1 cellular context compared by ENCODE assay signal in the genomic region with DNA sequence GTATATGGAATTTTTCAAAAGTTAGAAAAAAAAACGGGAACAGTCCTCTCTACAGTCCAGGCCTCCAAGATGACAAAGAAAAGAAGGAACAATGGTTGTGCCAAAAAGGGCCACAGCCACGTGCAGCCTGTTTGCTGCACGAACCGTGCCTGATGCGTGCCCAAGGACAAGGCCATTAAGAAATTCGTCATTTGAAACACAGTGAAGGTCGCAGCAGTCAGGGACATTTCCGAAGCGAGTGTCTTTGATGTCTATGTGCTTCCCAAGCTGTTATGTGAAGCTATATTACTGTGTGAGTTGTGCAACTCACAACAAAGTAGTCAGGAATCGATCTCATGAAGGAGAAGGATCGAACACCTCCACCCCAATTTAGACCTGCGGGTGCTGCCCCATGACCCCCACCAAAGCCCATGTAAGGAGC.
TF ChIP-seq lines count a peak whose summit lies in the region.

No MANE protein-coding gene starts in this region.

TF ChIP-seq in HepG2, 621 proteins besides CTCF, POLR2A, EP300 and RAD21 (continued from another document and continues in another):
- TF ChIP-seq MAZ (IDR thresholded peaks at IDR 0.05; ENCODE audit: borderline replicate concordance, low read depth, low read length) (no peak), MAZ (CRISPR knock-in tag; IDR thresholded peaks at IDR 0.05; ENCODE audit: low read depth) (no peak), CBX2 (IDR thresholded peaks at IDR 0.05; ENCODE audit: low read depth, low read length) (no peak), CBX2 (CRISPR knock-in tag; IDR thresholded peaks at IDR 0.05; ENCODE audit: low read depth) (no peak), ZNF773 (CRISPR knock-in tag; IDR thresholded peaks at IDR 0.05; ENCODE audit: borderline replicate concordance) (no peak), ZNF382 (CRISPR knock-in tag; IDR thresholded peaks at IDR 0.05; ENCODE audit: borderline replicate concordance) (no peak), REL (CRISPR knock-in tag; conservative IDR thresholded peaks at IDR 0.05) (no peak), ASH2L (IDR thresholded peaks at IDR 0.05; ENCODE audit: insufficient read length, low read depth, low read length) (no peak), RORA (CRISPR knock-in tag; IDR thresholded peaks at IDR 0.05) (no peak), SMAD1 (CRISPR knock-in tag; IDR thresholded peaks at IDR 0.05; ENCODE audit: borderline replicate concordance, low read depth) (no peak), MIER2 (CRISPR knock-in tag; IDR thresholded peaks at IDR 0.05) (no peak), ZNF224 (CRISPR knock-in tag; IDR thresholded peaks at IDR 0.05) (no peak), CCDC6 (CRISPR knock-in tag; IDR thresholded peaks at IDR 0.05) (no peak), KDM3A (CRISPR knock-in tag; IDR thresholded peaks at IDR 0.05; ENCODE audit: low read depth) (no peak), ZNF232 (CRISPR knock-in tag; IDR thresholded peaks at IDR 0.05; ENCODE audit: borderline replicate concordance) (no peak), SMARCE1 (IDR thresholded peaks at IDR 0.05; ENCODE audit: borderline replicate concordance) (no peak), REXO4 (CRISPR knock-in tag; IDR thresholded peaks at IDR 0.05; ENCODE audit: borderline replicate concordance) (no peak), ZBTB38 (CRISPR knock-in tag; IDR thresholded peaks at IDR 0.05) (0 out of 2 replicates have a peak, but pooled peaks have one; percentile 30), JUN (CRISPR knock-in tag; IDR thresholded peaks at IDR 0.05) (no peak), ZNF644 (CRISPR knock-in tag; IDR thresholded peaks at IDR 0.05; ENCODE audit: low read depth) (peak; percentile 42; the same call in 1 of the 2 replicates), FOXK2 (IDR thresholded peaks at IDR 0.05) (no peak), ZNF713 (CRISPR knock-in tag; IDR thresholded peaks at IDR 0.05) (no peak), SOX13 (IDR thresholded peaks at IDR 0.05) (peak; percentile 96), SOX13 (CRISPR knock-in tag; conservative IDR thresholded peaks at IDR 0.05 in 1 of 2, IDR thresholded peaks at IDR 0.05 in 1 of 2) (peak in 1 of 2 experiments; percentile 98; a peak in 2 of 4 replicates), MED13 (CRISPR knock-in tag; IDR thresholded peaks at IDR 0.05) (no peak), ZNF282 (IDR thresholded peaks at IDR 0.05; ENCODE audit: partially characterized antibody) (no peak), XBP1 (CRISPR knock-in tag; IDR thresholded peaks at IDR 0.05) (no peak), ZNF230 (CRISPR knock-in tag; IDR thresholded peaks at IDR 0.05) (no peak)
- TF ChIP-seq, protein P1, sequence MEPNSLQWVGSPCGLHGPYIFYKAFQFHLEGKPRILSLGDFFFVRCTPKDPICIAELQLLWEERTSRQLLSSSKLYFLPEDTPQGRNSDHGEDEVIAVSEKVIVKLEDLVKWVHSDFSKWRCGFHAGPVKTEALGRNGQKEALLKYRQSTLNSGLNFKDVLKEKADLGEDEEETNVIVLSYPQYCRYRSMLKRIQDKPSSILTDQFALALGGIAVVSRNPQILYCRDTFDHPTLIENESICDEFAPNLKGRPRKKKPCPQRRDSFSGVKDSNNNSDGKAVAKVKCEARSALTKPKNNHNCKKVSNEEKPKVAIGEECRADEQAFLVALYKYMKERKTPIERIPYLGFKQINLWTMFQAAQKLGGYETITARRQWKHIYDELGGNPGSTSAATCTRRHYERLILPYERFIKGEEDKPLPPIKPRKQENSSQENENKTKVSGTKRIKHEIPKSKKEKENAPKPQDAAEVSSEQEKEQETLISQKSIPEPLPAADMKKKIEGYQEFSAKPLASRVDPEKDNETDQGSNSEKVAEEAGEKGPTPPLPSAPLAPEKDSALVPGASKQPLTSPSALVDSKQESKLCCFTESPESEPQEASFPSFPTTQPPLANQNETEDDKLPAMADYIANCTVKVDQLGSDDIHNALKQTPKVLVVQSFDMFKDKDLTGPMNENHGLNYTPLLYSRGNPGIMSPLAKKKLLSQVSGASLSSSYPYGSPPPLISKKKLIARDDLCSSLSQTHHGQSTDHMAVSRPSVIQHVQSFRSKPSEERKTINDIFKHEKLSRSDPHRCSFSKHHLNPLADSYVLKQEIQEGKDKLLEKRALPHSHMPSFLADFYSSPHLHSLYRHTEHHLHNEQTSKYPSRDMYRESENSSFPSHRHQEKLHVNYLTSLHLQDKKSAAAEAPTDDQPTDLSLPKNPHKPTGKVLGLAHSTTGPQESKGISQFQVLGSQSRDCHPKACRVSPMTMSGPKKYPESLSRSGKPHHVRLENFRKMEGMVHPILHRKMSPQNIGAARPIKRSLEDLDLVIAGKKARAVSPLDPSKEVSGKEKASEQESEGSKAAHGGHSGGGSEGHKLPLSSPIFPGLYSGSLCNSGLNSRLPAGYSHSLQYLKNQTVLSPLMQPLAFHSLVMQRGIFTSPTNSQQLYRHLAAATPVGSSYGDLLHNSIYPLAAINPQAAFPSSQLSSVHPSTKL (CRISPR knock-in tag; IDR thresholded peaks at IDR 0.05), result peak; percentile 93
- TF ChIP-seq, protein P2, sequence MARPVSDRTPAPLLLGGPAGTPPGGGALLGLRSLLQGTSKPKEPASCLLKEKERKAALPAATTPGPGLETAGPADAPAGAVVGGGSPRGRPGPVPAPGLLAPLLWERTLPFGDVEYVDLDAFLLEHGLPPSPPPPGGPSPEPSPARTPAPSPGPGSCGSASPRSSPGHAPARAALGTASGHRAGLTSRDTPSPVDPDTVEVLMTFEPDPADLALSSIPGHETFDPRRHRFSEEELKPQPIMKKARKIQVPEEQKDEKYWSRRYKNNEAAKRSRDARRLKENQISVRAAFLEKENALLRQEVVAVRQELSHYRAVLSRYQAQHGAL (CRISPR knock-in tag; IDR thresholded peaks at IDR 0.05; ENCODE audit: not compliant biosample characterization), result no peak
- TF ChIP-seq, protein P3, sequence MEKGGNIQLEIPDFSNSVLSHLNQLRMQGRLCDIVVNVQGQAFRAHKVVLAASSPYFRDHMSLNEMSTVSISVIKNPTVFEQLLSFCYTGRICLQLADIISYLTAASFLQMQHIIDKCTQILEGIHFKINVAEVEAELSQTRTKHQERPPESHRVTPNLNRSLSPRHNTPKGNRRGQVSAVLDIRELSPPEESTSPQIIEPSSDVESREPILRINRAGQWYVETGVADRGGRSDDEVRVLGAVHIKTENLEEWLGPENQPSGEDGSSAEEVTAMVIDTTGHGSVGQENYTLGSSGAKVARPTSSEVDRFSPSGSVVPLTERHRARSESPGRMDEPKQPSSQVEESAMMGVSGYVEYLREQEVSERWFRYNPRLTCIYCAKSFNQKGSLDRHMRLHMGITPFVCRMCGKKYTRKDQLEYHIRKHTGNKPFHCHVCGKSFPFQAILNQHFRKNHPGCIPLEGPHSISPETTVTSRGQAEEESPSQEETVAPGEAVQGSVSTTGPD (CRISPR knock-in tag; IDR thresholded peaks at IDR 0.05), result peak; percentile 91
- TF ChIP-seq, protein P4, sequence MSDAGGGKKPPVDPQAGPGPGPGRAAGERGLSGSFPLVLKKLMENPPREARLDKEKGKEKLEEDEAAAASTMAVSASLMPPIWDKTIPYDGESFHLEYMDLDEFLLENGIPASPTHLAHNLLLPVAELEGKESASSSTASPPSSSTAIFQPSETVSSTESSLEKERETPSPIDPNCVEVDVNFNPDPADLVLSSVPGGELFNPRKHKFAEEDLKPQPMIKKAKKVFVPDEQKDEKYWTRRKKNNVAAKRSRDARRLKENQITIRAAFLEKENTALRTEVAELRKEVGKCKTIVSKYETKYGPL (CRISPR knock-in tag; IDR thresholded peaks at IDR 0.05), result no peak
- TF ChIP-seq, protein P5, sequence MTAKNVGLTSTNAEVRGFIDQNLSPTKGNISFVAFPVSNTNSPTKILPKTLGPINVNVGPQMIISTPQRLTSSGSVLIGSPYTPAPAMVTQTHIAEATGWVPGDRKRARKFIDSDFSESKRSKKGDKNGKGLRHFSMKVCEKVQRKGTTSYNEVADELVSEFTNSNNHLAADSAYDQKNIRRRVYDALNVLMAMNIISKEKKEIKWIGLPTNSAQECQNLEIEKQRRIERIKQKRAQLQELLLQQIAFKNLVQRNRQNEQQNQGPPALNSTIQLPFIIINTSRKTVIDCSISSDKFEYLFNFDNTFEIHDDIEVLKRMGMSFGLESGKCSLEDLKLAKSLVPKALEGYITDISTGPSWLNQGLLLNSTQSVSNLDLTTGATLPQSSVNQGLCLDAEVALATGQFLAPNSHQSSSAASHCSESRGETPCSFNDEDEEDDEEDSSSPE (CRISPR knock-in tag; IDR thresholded peaks at IDR 0.05), result peak; percentile 65
- TF ChIP-seq, protein P6, sequence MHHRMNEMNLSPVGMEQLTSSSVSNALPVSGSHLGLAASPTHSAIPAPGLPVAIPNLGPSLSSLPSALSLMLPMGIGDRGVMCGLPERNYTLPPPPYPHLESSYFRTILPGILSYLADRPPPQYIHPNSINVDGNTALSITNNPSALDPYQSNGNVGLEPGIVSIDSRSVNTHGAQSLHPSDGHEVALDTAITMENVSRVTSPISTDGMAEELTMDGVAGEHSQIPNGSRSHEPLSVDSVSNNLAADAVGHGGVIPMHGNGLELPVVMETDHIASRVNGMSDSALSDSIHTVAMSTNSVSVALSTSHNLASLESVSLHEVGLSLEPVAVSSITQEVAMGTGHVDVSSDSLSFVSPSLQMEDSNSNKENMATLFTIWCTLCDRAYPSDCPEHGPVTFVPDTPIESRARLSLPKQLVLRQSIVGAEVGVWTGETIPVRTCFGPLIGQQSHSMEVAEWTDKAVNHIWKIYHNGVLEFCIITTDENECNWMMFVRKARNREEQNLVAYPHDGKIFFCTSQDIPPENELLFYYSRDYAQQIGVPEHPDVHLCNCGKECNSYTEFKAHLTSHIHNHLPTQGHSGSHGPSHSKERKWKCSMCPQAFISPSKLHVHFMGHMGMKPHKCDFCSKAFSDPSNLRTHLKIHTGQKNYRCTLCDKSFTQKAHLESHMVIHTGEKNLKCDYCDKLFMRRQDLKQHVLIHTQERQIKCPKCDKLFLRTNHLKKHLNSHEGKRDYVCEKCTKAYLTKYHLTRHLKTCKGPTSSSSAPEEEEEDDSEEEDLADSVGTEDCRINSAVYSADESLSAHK (CRISPR knock-in tag; IDR thresholded peaks at IDR 0.05; ENCODE audit: borderline replicate concordance), result no peak
- TF ChIP-seq, protein P7, sequence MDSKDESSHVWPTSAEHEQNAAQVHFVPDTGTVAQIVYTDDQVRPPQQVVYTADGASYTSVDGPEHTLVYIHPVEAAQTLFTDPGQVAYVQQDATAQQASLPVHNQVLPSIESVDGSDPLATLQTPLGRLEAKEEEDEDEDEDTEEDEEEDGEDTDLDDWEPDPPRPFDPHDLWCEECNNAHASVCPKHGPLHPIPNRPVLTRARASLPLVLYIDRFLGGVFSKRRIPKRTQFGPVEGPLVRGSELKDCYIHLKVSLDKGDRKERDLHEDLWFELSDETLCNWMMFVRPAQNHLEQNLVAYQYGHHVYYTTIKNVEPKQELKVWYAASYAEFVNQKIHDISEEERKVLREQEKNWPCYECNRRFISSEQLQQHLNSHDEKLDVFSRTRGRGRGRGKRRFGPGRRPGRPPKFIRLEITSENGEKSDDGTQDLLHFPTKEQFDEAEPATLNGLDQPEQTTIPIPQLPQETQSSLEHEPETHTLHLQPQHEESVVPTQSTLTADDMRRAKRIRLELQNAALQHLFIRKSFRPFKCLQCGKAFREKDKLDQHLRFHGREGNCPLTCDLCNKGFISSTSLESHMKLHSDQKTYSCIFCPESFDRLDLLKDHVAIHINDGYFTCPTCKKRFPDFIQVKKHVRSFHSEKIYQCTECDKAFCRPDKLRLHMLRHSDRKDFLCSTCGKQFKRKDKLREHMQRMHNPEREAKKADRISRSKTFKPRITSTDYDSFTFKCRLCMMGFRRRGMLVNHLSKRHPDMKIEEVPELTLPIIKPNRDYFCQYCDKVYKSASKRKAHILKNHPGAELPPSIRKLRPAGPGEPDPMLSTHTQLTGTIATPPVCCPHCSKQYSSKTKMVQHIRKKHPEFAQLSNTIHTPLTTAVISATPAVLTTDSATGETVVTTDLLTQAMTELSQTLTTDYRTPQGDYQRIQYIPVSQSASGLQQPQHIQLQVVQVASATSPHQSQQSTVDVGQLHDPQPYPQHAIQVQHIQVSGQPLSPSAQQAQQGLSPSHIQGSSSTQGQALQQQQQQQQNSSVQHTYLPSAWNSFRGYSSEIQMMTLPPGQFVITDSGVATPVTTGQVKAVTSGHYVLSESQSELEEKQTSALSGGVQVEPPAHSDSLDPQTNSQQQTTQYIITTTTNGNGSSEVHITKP (CRISPR knock-in tag; IDR thresholded peaks at IDR 0.05; ENCODE audit: low read depth), result no peak
- TF ChIP-seq, protein P8, sequence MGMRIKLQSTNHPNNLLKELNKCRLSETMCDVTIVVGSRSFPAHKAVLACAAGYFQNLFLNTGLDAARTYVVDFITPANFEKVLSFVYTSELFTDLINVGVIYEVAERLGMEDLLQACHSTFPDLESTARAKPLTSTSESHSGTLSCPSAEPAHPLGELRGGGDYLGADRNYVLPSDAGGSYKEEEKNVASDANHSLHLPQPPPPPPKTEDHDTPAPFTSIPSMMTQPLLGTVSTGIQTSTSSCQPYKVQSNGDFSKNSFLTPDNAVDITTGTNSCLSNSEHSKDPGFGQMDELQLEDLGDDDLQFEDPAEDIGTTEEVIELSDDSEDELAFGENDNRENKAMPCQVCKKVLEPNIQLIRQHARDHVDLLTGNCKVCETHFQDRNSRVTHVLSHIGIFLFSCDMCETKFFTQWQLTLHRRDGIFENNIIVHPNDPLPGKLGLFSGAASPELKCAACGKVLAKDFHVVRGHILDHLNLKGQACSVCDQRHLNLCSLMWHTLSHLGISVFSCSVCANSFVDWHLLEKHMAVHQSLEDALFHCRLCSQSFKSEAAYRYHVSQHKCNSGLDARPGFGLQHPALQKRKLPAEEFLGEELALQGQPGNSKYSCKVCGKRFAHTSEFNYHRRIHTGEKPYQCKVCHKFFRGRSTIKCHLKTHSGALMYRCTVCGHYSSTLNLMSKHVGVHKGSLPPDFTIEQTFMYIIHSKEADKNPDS (CRISPR knock-in tag; IDR thresholded peaks at IDR 0.05), result no peak
